8 cellular contexts compared by ENCODE assay signal in the genomic region with DNA sequence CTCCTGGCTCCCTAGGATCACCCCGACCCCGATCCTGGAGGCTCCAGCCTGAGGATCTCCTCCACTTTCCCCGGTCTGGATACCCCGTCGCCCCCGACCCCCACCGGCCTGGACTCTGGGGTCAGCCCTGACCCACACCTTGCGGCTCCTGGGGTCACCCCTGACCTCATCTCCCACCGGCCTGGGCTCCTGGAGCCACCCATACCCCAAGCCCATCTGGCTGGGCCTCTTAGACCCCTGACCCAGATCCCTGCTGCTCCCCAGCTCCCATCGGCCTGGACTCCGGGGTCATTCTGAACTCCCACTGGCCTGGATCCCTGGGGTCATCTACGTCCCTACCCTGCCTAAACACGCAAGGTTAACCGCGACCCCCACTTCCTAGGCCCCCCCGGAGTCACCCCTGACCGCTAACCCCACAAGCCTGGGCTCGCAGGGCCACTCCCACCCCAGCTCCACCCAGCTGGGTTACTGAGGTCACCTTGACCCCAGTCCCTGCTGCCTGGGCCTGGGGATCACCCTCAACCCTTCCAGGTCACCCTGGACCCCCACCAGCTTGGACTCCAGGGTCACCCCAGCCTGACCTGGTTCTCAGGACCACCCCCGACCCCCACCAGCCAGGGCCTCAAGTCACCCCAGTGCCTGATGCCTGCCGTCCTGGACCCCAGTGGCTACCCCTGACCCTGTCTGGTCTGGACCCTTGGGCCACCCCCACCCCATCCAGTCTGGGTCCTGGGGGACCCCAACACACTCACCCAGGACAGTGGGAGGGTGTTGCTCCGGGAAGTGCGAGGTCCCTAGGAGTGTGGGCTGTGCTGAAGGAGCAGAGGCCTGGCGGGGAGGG. TPM values are rescaled to one million over a fixed set of nuclear protein-coding genes. Genes with fewer than 3 reads are reported as not detected.
A peak's percentile ranks its signal among the peaks of the same experiment; 100 is the strongest.
DNase-seq lines count a peak whose midpoint lies in the region; ATAC-seq and TF ChIP-seq lines count a peak whose summit lies in the region.

No MANE protein-coding gene starts in this region.

- H3K4me3 ChIP-seq in MM.1S (ENCODE audit: low read length) (peak overlapping the region; percentile 89), right cardiac atrium (ENCODE audit: low read length) (peak overlapping the region; percentile 97), smooth muscle cell (peak overlapping the region; percentile 83)

- H3K4me1 Mint-ChIP-seq in CD14-positive monocyte, result peaks cover 40% of the 10 kb centered on the region
- H3K4me1 Mint-ChIP-seq in activated naive CD8-positive, alpha-beta T cell (ENCODE audit: low read depth), result peaks cover 42% of the 10 kb centered on the region

- H3K27me3 ChIP-seq in MM.1S (replicated peaks; ENCODE audit: insufficient read depth, low read length) (no peaks in the 10 kb centered on the region; the same call in 1 of the 2 replicates), right cardiac atrium (ENCODE audit: control insufficient read depth, insufficient read depth) (no peaks in the 10 kb centered on the region), smooth muscle cell (ENCODE audit: low read depth) (no peaks in the 10 kb centered on the region)

- H2AFZ ChIP-seq in MM.1S (ENCODE audit: low read length) (no peak overlapping the region), smooth muscle cell (ENCODE audit: low read depth) (no peak overlapping the region)

- H3K4me2 ChIP-seq in MM.1S (ENCODE audit: low read depth, low read length) (peak overlapping the region; percentile 85), smooth muscle cell (peak overlapping the region; percentile 99)

- H4K20me1 ChIP-seq in MM.1S (ENCODE audit: insufficient read depth, low read length) (peaks cover 6% of the 10 kb centered on the region; the same call in 1 of the 2 replicates), smooth muscle cell (ENCODE audit: low read depth) (peaks cover 51% of the 10 kb centered on the region)

- no peak for TF ChIP-seq CTCF in CD14-positive monocyte (IDR thresholded peaks at IDR 0.05)
- TF ChIP-seq CTCF in MM.1S (IDR thresholded peaks at IDR 0.05; ENCODE audit: low read length), result no peak
- TF ChIP-seq CTCF in smooth muscle cell (IDR thresholded peaks at IDR 0.05; ENCODE audit: borderline replicate concordance, insufficient read depth, poor library complexity, severe bottlenecking), result no peak

- ATAC-seq in right cardiac atrium, result peak; percentile 60 to 74

- H3K9ac ChIP-seq in MM.1S (ENCODE audit: low read length) (peak overlapping the region; percentile 78), smooth muscle cell (ENCODE audit: low read depth) (peak overlapping the region; percentile 82)

- H3K27ac Mint-ChIP-seq in CD14-positive monocyte, result peak overlapping the region; percentile 82 to 97 (median 89)
- peak overlapping the region; percentile 94 for H3K27ac Mint-ChIP-seq in activated naive CD8-positive, alpha-beta T cell

- H3K4me3 Mint-ChIP-seq in CD14-positive monocyte, result peak overlapping the region; percentile 86 to 87
- peak overlapping the region; percentile 94 for H3K4me3 Mint-ChIP-seq in activated naive CD8-positive, alpha-beta T cell

- intact Hi-C loops in CD14-positive monocyte (cut with micrococcal nuclease), result loop anchor here (5.0 kb wide), 3 partner anchors 44 to 69 kb away; no protein-coding TSS in a partner anchor
- intact Hi-C loops in right cardiac atrium (cut with DNase I), result loop anchor here (5.0 to 10.0 kb wide), 5 partner anchors 41 to 72 kb away; no protein-coding TSS in a partner anchor

- peaks cover 4 to 26% of the 10 kb centered on the region in 2 donors for H3K36me3 Mint-ChIP-seq in CD14-positive monocyte
- no peaks in the 10 kb centered on the region for H3K36me3 Mint-ChIP-seq in activated naive CD8-positive, alpha-beta T cell

- peaks cover 0 to 4% (median 0%) of the 10 kb centered on the region in 3 donors for H3K27me3 Mint-ChIP-seq in CD14-positive monocyte (ENCODE audit: low read depth in 3 of 3)
- no peaks in the 10 kb centered on the region for H3K27me3 Mint-ChIP-seq in activated naive CD8-positive, alpha-beta T cell

- H3K9me3 Mint-ChIP-seq in CD14-positive monocyte, result peaks cover 0 to 7% (median 4%) of the 10 kb centered on the region in 7 donors
- no peaks in the 10 kb centered on the region for H3K9me3 Mint-ChIP-seq in activated naive CD8-positive, alpha-beta T cell (ENCODE audit: low read depth)

- H3K79me2 ChIP-seq in MM.1S (ENCODE audit: low read length) (peaks cover 58% of the 10 kb centered on the region), smooth muscle cell (ENCODE audit: low read depth) (peaks cover 58% of the 10 kb centered on the region)

- peaks cover 9% of the 10 kb centered on the region; the same call in 1 of the 2 replicates for H3K4me1 ChIP-seq in MM.1S (ENCODE audit: low read length)
- H3K4me1 ChIP-seq in right cardiac atrium (ENCODE audit: control insufficient read depth, insufficient read depth, low read length), result peaks cover 3% of the 10 kb centered on the region
- peaks cover 14% of the 10 kb centered on the region for H3K4me1 ChIP-seq in smooth muscle cell (ENCODE audit: low read depth)

- H3K36me3 ChIP-seq in MM.1S (replicated peaks; ENCODE audit: insufficient read depth, low read length), result no peaks in the 10 kb centered on the region
- no peaks in the 10 kb centered on the region for H3K36me3 ChIP-seq in smooth muscle cell (ENCODE audit: low read depth)

- 2% methylated on average over 23 of the region's 23 CpGs for WGBS in right cardiac atrium
- WGBS in smooth muscle cell (ENCODE audit: low lambda C conversion rate), result 24% methylated on average over 23 of the region's 23 CpGs

- no peaks in the 10 kb centered on the region for H3K9me3 ChIP-seq in MM.1S (replicated peaks; ENCODE audit: insufficient read depth, low read length)
- no peaks in the 10 kb centered on the region for H3K9me3 ChIP-seq in right cardiac atrium (ENCODE audit: control insufficient read depth, low read length)
- no peaks in the 10 kb centered on the region for H3K9me3 ChIP-seq in smooth muscle cell (replicated peaks; ENCODE audit: low read depth)

- DNase-seq in CD14-positive monocyte (ENCODE audit: low spot score), result peak; percentile 45
- DNase-seq in MM.1S, result no peak
- peak in 2 of 3 donors; percentile 70 to 77 for DNase-seq in right cardiac atrium
- DNase-seq in smooth muscle cell (lab: John Stamatoyannopoulos, UW; ENCODE audit: unreplicated experiment), result no peak
- DNase-seq in stimulated activated naive CD4-positive, alpha-beta T cell treated with Interleukin-2 at 50 U/mL for 16 hours (lab: John Stamatoyannopoulos, UW), result no peak
- DNase-seq in D341Med (ENCODE audit: low spot score), result no peak
- DNase-seq in NCI-H226, result no peak

- H3K9me2 ChIP-seq in MM.1S (replicated peaks; ENCODE audit: insufficient read depth, low read length), result no peaks in the 10 kb centered on the region

- peak overlapping the region; percentile 25; the same call in 1 of the 2 replicates for H3K27ac ChIP-seq in MM.1S (ENCODE audit: low read length)
- peak overlapping the region; percentile 87 for H3K27ac ChIP-seq in right cardiac atrium (ENCODE audit: low read length)
- peak overlapping the region; percentile 84 for H3K27ac ChIP-seq in smooth muscle cell (ENCODE audit: low read depth)

- H3F3A ChIP-seq in MM.1S (ENCODE audit: insufficient read depth, low read length), result peaks cover 8% of the 10 kb centered on the region; the same call in 1 of the 2 replicates
- no peaks in the 10 kb centered on the region for H3F3A ChIP-seq in smooth muscle cell (ENCODE audit: low read depth)

RNA-seq across cellular contexts. Expression of gene FOXK1, which starts 1.2 kb away (rescaled TPM):
- under 1 TPM; 0.33 to 0.76 TPM for polyA plus RNA-seq in CD14-positive monocyte
- 10 to 100 TPM; 15.4 to 22.4 (median 20.3) TPM for total RNA-seq in right cardiac atrium
- polyA plus RNA-seq in right cardiac atrium, result 10.9 TPM
- 10.4 and 11.6 TPM in 2 replicates for total RNA-seq in smooth muscle cell
- 6.0 and 8.5 TPM in 2 replicates for polyA plus RNA-seq in smooth muscle cell

Comparison
In these comparisons a context has a peak if more than half of its experiments do, and no peak if none do; other contexts are left out.
1. DNase-seq: peak in CD14-positive monocyte (single experiment) and right cardiac atrium (2 of 3); none in MM.1S (single experiment), smooth muscle cell (single experiment), stimulated activated naive CD4-positive, alpha-beta T cell treated with Interleukin-2 at 50 U/mL for 16 hours (single experiment), D341Med (single experiment) and NCI-H226 (single experiment).
2. H3K27ac ChIP-seq: peak in every context shown above with its lines; median percentile 87 in right cardiac atrium; 84 in smooth muscle cell; 25 in MM.1S.
3. Peak in every context shown above with its lines, with median percentiles within 50 percentile points of each other: H3K4me3 ChIP-seq.